Comparison of ENCODE assay signal across 3 cellular contexts in genomic region chr4:151176711-151177110, GRCh38.
"Had no signal": no experiment of that assay in that cellular context is flagged by ENCODE, and none has a peak within 500 bp of the region (broad histone marks: within the 10 kb centered on the region; RNA-seq: fewer than 3 reads in every experiment).

No MANE protein-coding gene starts in this region.

- H3K4me3 ChIP-seq: GM12878 had no signal

- DNase-seq: GDM1, GF-D8 had no signal

- ATAC-seq: GM12878 had no signal
